ENCODE assay signal across 24 cellular contexts in the genomic region with DNA sequence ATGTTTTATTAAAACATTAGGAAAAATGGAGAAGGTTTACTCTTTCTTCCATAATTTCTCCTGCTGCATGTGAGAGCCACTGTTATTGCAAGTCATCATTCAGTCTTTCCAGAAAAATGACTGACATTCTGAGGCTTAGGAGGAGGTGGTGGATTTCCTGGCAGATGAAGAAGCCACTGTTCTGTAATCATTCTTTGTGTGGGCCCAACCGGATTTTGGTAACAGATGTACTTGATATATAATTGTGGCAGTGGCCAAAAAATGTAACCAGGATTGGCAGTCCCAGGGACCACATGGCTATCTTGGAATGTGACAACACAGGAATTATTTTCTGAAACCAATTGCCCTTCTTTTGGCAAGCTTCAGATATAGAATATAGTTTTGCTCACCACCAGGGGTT.
DNase-seq lines count a peak whose midpoint lies in the region; TF ChIP-seq lines count a peak whose summit lies in the region.
"Had no signal": no experiment of that assay in that cellular context is flagged by ENCODE, and none has a peak within 500 bp of the region (broad histone marks: within the 10 kb centered on the region; RNA-seq: fewer than 3 reads in every experiment).

No MANE protein-coding gene starts in this region.

- H3K9me3 ChIP-seq in sigmoid colon (no peaks in the 10 kb centered on the region), stomach (no peaks in the 10 kb centered on the region)
- H3K9me3 ChIP-seq: body of pancreas, colonic mucosa, suprapubic skin had no signal

- 64 to 87% methylated on average over 1 of the region's 1 CpG for WGBS in sigmoid colon, 2 donors
- WGBS in stomach, 5 donors = 20 to 69% (median 47%) methylated on average over 1 of the region's 1 CpG

- H3K36me3 ChIP-seq in sigmoid colon (no peaks in the 10 kb centered on the region), stomach (no peaks in the 10 kb centered on the region)
- H3K36me3 ChIP-seq: colonic mucosa, suprapubic skin had no signal

- H3K27ac ChIP-seq in coronary artery (peak overlapping the region; percentile 32 to 68), sigmoid colon (peak overlapping the region in 3 of 4 donors; percentile 36 to 79 (median 78)), stomach (peak overlapping the region in 1 of 5 donors; percentile 13)
- H3K27ac ChIP-seq: body of pancreas, colonic mucosa, foreskin keratinocyte, suprapubic skin had no signal

- H3K4me1 ChIP-seq in sigmoid colon = peaks cover 0 to 92% (median 86%) of the 10 kb centered on the region in 4 donors
- peaks cover 0 to 46% (median 17%) of the 10 kb centered on the region in 4 donors for H3K4me1 ChIP-seq in stomach
- H3K4me1 ChIP-seq: body of pancreas, colonic mucosa had no signal

- TF ChIP-seq EP300 in sigmoid colon (IDR thresholded peaks at IDR 0.05) (no peak), stomach (IDR thresholded peaks at IDR 0.05) (no peak)

- no peak overlapping the region for H3K4me3 ChIP-seq in coronary artery
- no peak overlapping the region for H3K4me3 ChIP-seq in sigmoid colon
- no peak overlapping the region for H3K4me3 ChIP-seq in stomach
- H3K4me3 ChIP-seq: body of pancreas, colonic mucosa, suprapubic skin had no signal

- intact Hi-C loops in sigmoid colon (cut with DNase I) (no loop called here), stomach (cut with DNase I; ENCODE audit: low total_unique reads) (no loop called here)

- DNase-seq in Ammon's horn (ENCODE audit: low spot score) (peak; percentile 54), NCI-H446 (lab: John Stamatoyannopoulos, UW) (peak; percentile 24 to 74), coronary artery (ENCODE audit: low spot score) (no peak), sigmoid colon (no peak), GOT3 (lab: John Stamatoyannopoulos, UW) (no peak), stomach (no peak)
- DNase-seq in effector CD4-positive, alpha-beta T cell = no peak
- DNase-seq in activated naive CD4-positive, alpha-beta T cell treated with Interleukin-2 at 50 U/mL for 16 hours = no peak
- DNase-seq: activated CD4-positive, alpha-beta T cell treated with anti-CD3 and anti-CD28 coated beads for 4 hours; body of pancreas; CD8-positive, alpha-beta T cell; colonic mucosa; DMS79 treated with DMSO at 0.1 percent for 48 hours; foreskin keratinocyte; H9; Kasumi-1; kidney; naive B cell; NCI-H1105; occipital lobe; RPMI8226; stimulated activated CD4-positive, alpha-beta T cell treated with anti-CD3 and anti-CD28 coated beads, Interleukin-15, amount 100 ng/mL, for 24 hours; SW 1271 had no signal

- no peak for TF ChIP-seq CTCF in coronary artery (IDR thresholded peaks at IDR 0.05)
- no peak for TF ChIP-seq CTCF in sigmoid colon (IDR thresholded peaks at IDR 0.05)
- TF ChIP-seq CTCF in stomach (IDR thresholded peaks at IDR 0.05) = no peak

- TF ChIP-seq POLR2A in sigmoid colon (IDR thresholded peaks at IDR 0.05) (no peak), stomach (IDR thresholded peaks at IDR 0.05) (no peak)

- H3K27me3 ChIP-seq in sigmoid colon = no peaks in the 10 kb centered on the region
- no peaks in the 10 kb centered on the region for H3K27me3 ChIP-seq in stomach
- H3K27me3 ChIP-seq: body of pancreas, colonic mucosa, foreskin keratinocyte, suprapubic skin had no signal

Comparison
In these comparisons a context has a peak if more than half of its experiments do, and no peak if none do; other contexts are left out.
1. DNase-seq: peak in Ammon's horn (single experiment) and NCI-H446 (2 of 2); none in coronary artery (single experiment), sigmoid colon (single experiment), effector CD4-positive, alpha-beta T cell (single experiment), GOT3 (single experiment), stomach (single experiment) and activated naive CD4-positive, alpha-beta T cell treated with Interleukin-2 at 50 U/mL for 16 hours (single experiment).